In the genomic region with DNA sequence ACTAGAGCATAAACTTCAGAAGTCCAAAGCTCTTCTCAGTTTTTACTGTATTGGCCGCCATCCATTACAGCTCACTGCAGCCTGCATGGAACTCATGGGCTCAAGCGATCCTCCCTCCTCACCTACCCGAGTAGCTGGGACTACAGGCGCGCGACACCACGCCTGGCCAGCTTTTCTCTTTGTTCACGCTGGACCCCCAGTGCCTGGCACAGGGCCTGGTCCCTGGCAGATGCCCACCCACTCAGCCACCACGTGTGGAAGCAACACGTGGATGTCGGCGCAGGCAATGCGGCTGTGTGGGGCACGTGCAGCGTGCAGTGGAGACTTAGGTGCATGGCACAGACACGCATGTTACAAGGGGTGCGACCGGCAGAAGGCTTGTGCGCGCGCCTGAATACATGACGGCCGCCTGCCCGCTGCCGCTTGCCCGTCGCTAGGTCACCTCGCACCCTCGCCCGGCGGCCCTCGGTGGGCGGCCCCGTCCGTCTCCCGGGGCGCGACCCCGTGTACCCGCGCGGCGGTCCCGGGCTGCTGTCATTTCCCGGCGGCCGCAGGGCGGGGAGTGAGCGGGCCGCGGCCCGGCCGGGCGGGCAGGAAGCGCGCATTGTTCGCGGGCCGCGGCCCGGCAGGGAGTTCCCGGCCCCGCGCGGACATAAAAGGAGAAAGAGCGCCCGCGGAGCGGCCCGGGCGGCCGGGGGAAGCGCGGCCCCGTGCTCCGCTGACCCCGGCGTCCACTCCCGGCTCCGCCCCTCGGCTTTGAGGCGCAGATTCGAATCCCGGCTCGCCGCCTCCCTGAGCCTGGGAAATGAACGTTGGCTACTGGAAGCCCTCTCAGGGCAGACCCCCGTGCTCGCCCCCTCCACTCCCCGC, we compare ENCODE assay signal across 8 cellular contexts. TPM values are rescaled to one million over a fixed set of nuclear protein-coding genes. Genes with fewer than 3 reads are reported as not detected.
DNase-seq lines count a peak whose midpoint lies in the region; ATAC-seq and TF ChIP-seq lines count a peak whose summit lies in the region.

No MANE protein-coding gene starts in this region.

- no peak for TF ChIP-seq CTCF in AG10803 (conservative IDR thresholded peaks at IDR 0.05; ENCODE audit: low read length)
- TF ChIP-seq CTCF in HFF-Myc (IDR thresholded peaks at IDR 0.05; ENCODE audit: low read depth, low read length, missing control alignments): no peak
- TF ChIP-seq CTCF in left ventricle myocardium inferior (IDR thresholded peaks at IDR 0.05; ENCODE audit: borderline replicate concordance): peak; percentile 21
- no peak for TF ChIP-seq CTCF in psoas muscle (IDR thresholded peaks at IDR 0.05)

- no peaks in the 10 kb centered on the region for H3K36me3 ChIP-seq in left ventricle myocardium inferior
- H3K36me3 ChIP-seq in psoas muscle (ENCODE audit: insufficient read depth in 1 of 2, low read depth in 1 of 2): no peaks in the 10 kb centered on the region

- intact Hi-C loops in left ventricle myocardium inferior (cut with micrococcal nuclease) (loop anchor here (10.0 kb wide), 1 partner anchor 92 kb away; no protein-coding TSS in a partner anchor), psoas muscle (cut with DNase I) (loop anchor here in 1 of 2 donors (10.0 kb wide), 1 partner anchor 132 kb away; no protein-coding TSS in a partner anchor)

- H3K4me3 ChIP-seq in AG10803 (ENCODE audit: low read length) (peak overlapping the region; percentile 60), HFF-Myc (replicated peaks; ENCODE audit: low read depth, low read length) (peak overlapping the region; percentile 41), left ventricle myocardium inferior (peak overlapping the region; percentile 67), psoas muscle (peak overlapping the region; percentile 62)

- 4 to 7% (median 5%) methylated on average over 55 to 90 of the region's 90 CpGs for WGBS in psoas muscle, 3 donors

- H3K4me1 ChIP-seq in left ventricle myocardium inferior (peaks cover 27% of the 10 kb centered on the region), psoas muscle (no peaks in the 10 kb centered on the region)

- ATAC-seq in psoas muscle: peak; percentile 55 to 72 (median 64)
- no peak for ATAC-seq in HG03095 (IDR thresholded peaks at IDR 0.05; ENCODE audit: unreplicated experiment)

- H3K27me3 ChIP-seq in left ventricle myocardium inferior (ENCODE audit: low read depth): no peaks in the 10 kb centered on the region
- no peaks in the 10 kb centered on the region for H3K27me3 ChIP-seq in psoas muscle (ENCODE audit: insufficient read depth in 3 of 3, low read length in 2 of 3)

- H3K27ac ChIP-seq in left ventricle myocardium inferior (replicated peaks): peak overlapping the region; percentile 83
- peak overlapping the region; percentile 56 for H3K27ac ChIP-seq in psoas muscle

- H3K9me3 ChIP-seq in left ventricle myocardium inferior (replicated peaks): no peaks in the 10 kb centered on the region
- no peaks in the 10 kb centered on the region for H3K9me3 ChIP-seq in psoas muscle

- DNase-seq in AG10803 (ENCODE audit: low read depth) (no peak), HFF-Myc (ENCODE audit: extremely low read depth, low read depth) (no peak), left ventricle myocardium inferior (peak; percentile 63), psoas muscle (peak; percentile 68 to 70), midbrain (lab: John Stamatoyannopoulos, UW) (no peak)
- peak; percentile 21 for DNase-seq in activated naive CD4-positive, alpha-beta T cell treated with anti-CD3 and anti-CD28 coated beads, Interleukin-2, amount 50 U/mL, for 16 hours
- no peak for DNase-seq in effector CD8-positive, alpha-beta T cell (lab: John Stamatoyannopoulos, UW)

RNA-seq across cellular contexts. Expression of a gene that starts 24.1 kb away (rescaled TPM):
- total RNA-seq in left ventricle myocardium inferior (6.7 TPM), psoas muscle (1 to 10 TPM in 3 of 4 donors, under 1 TPM in 1; 0.78 to 3.8 (median 1.8) TPM)
- polyA plus RNA-seq in psoas muscle: 1 to 10 TPM in 1 of 3 donors, under 1 TPM in 2; 0.56 to 5.6 (median 0.62) TPM

Comparison
In these comparisons a context has a peak if more than half of its experiments do, and no peak if none do; other contexts are left out.
1. DNase-seq: peak in activated naive CD4-positive, alpha-beta T cell treated with anti-CD3 and anti-CD28 coated beads, Interleukin-2, amount 50 U/mL, for 16 hours (single experiment), left ventricle myocardium inferior (single experiment) and psoas muscle (2 of 2); none in AG10803 (single experiment), HFF-Myc (single experiment), effector CD8-positive, alpha-beta T cell (single experiment) and midbrain (single experiment).
2. Peak in every context shown above with its lines, with median percentiles within 50 percentile points of each other: H3K4me3 ChIP-seq.